18 cellular contexts compared by ENCODE assay signal in genomic region chr18:682833-683232, GRCh38. TPM values are rescaled to one million over a fixed set of nuclear protein-coding genes. Genes with fewer than 3 reads are reported as not detected.
DNase-seq lines count a peak whose midpoint lies in the region; ATAC-seq and TF ChIP-seq lines count a peak whose summit lies in the region.
"Had no signal": no experiment of that assay in that cellular context is flagged by ENCODE, and none has a peak within 500 bp of the region (broad histone marks: within the 10 kb centered on the region; RNA-seq: fewer than 3 reads in every experiment).

No MANE protein-coding gene starts in this region.

- no peak for TF ChIP-seq POLR2A in right lobe of liver (IDR thresholded peaks at IDR 0.05)
- no peak for TF ChIP-seq POLR2A in adrenal gland (IDR thresholded peaks at IDR 0.05)

- H3K36me3 Mint-ChIP-seq in T-helper 2 cell treated with Interferon-gamma antibody and Interleukin-4, amounts not matched to agents 5 μg/mL and 100 μg/mL, for 36 hours (ENCODE audit: low read depth), result peaks cover 52% of the 10 kb centered on the region
- H3K36me3 Mint-ChIP-seq in activated naive CD8-positive, alpha-beta T cell treated with anti-CD3 and anti-CD28 coated beads for 36 hours, result peaks cover 40% of the 10 kb centered on the region
- H3K36me3 Mint-ChIP-seq in activated naive CD8-positive, alpha-beta T cell treated with anti-CD3 and anti-CD28 coated beads, Interleukin-2, amount 50 U/mL, for 24 hours (ENCODE audit: low read depth), result peaks cover 62% of the 10 kb centered on the region
- peaks cover 57% of the 10 kb centered on the region for H3K36me3 Mint-ChIP-seq in activated T-helper 1 cell treated with anti-CD3 and anti-CD28 coated beads, Interleukin-12 subunit alpha, Interleukin-12 subunit beta, Interleukin-2, Interleukin-4 antibody, amounts not matched to agents 30 ng/mL and 10 ng/mL and 1 ng/mL, durations not matched to agents 14 hours and 24 hours and 36 hours (ENCODE audit: low read depth)

- no peaks in the 10 kb centered on the region for H3K27me3 ChIP-seq in right lobe of liver
- H3K27me3 ChIP-seq in adrenal gland, result no peaks in the 10 kb centered on the region
- H3K27me3 ChIP-seq: BE2C had no signal

- TF ChIP-seq CTCF in right lobe of liver (IDR thresholded peaks at IDR 0.05) (no peak), adrenal gland (IDR thresholded peaks at IDR 0.05) (no peak)

- peaks cover 0 to 27% (median 12%) of the 10 kb centered on the region in 4 donors for H3K36me3 ChIP-seq in right lobe of liver
- H3K36me3 ChIP-seq in adrenal gland (replicated peaks in 1 of 2), result peaks cover 0 to 23% of the 10 kb centered on the region in 2 donors
- H3K36me3 ChIP-seq: BE2C had no signal

- peak overlapping the region; percentile 94 for H3K27ac Mint-ChIP-seq in T-helper 2 cell treated with Interferon-gamma antibody and Interleukin-4, amounts not matched to agents 5 μg/mL and 100 μg/mL, for 36 hours
- peak overlapping the region; percentile 86 for H3K27ac Mint-ChIP-seq in activated naive CD8-positive, alpha-beta T cell treated with anti-CD3 and anti-CD28 coated beads for 36 hours
- H3K27ac Mint-ChIP-seq in activated naive CD8-positive, alpha-beta T cell treated with anti-CD3 and anti-CD28 coated beads, Interleukin-2, amount 50 U/mL, for 24 hours, result no peak overlapping the region
- peak overlapping the region; percentile 44 for H3K27ac Mint-ChIP-seq in activated T-helper 1 cell treated with anti-CD3 and anti-CD28 coated beads, Interleukin-12 subunit alpha, Interleukin-12 subunit beta, Interleukin-2, Interleukin-4 antibody, amounts not matched to agents 30 ng/mL and 10 ng/mL and 1 ng/mL, durations not matched to agents 14 hours and 24 hours and 36 hours

- no peaks in the 10 kb centered on the region for H3K9me3 Mint-ChIP-seq in T-helper 2 cell treated with Interferon-gamma antibody and Interleukin-4, amounts not matched to agents 5 μg/mL and 100 μg/mL, for 36 hours
- no peaks in the 10 kb centered on the region for H3K9me3 Mint-ChIP-seq in activated naive CD8-positive, alpha-beta T cell treated with anti-CD3 and anti-CD28 coated beads for 36 hours
- no peaks in the 10 kb centered on the region for H3K9me3 Mint-ChIP-seq in activated naive CD8-positive, alpha-beta T cell treated with anti-CD3 and anti-CD28 coated beads, Interleukin-2, amount 50 U/mL, for 24 hours
- H3K9me3 Mint-ChIP-seq in activated T-helper 1 cell treated with anti-CD3 and anti-CD28 coated beads, Interleukin-12 subunit alpha, Interleukin-12 subunit beta, Interleukin-2, Interleukin-4 antibody, amounts not matched to agents 30 ng/mL and 10 ng/mL and 1 ng/mL, durations not matched to agents 14 hours and 24 hours and 36 hours, result no peaks in the 10 kb centered on the region
- H3K9me3 Mint-ChIP-seq: CD4-positive, alpha-beta T cell had no signal

- peaks cover 0 to 18% (median 6%) of the 10 kb centered on the region in 4 donors for H3K4me1 ChIP-seq in right lobe of liver
- no peaks in the 10 kb centered on the region for H3K4me1 ChIP-seq in adrenal gland (replicated peaks in 1 of 2)
- H3K4me1 ChIP-seq: BE2C had no signal

- no peaks in the 10 kb centered on the region for H3K27me3 Mint-ChIP-seq in T-helper 2 cell treated with Interferon-gamma antibody and Interleukin-4, amounts not matched to agents 5 μg/mL and 100 μg/mL, for 36 hours (ENCODE audit: low read depth)
- no peaks in the 10 kb centered on the region for H3K27me3 Mint-ChIP-seq in activated naive CD8-positive, alpha-beta T cell treated with anti-CD3 and anti-CD28 coated beads for 36 hours
- no peaks in the 10 kb centered on the region for H3K27me3 Mint-ChIP-seq in activated naive CD8-positive, alpha-beta T cell treated with anti-CD3 and anti-CD28 coated beads, Interleukin-2, amount 50 U/mL, for 24 hours
- no peaks in the 10 kb centered on the region for H3K27me3 Mint-ChIP-seq in activated T-helper 1 cell treated with anti-CD3 and anti-CD28 coated beads, Interleukin-12 subunit alpha, Interleukin-12 subunit beta, Interleukin-2, Interleukin-4 antibody, amounts not matched to agents 30 ng/mL and 10 ng/mL and 1 ng/mL, durations not matched to agents 14 hours and 24 hours and 36 hours (ENCODE audit: insufficient read depth)
- H3K27me3 Mint-ChIP-seq: CD4-positive, alpha-beta T cell had no signal

- no peak overlapping the region for H3K4me3 ChIP-seq in right lobe of liver
- no peak overlapping the region for H3K4me3 ChIP-seq in adrenal gland

- DNase-seq in T-helper 2 cell treated with Interferon-gamma antibody and Interleukin-4, amounts not matched to agents 5 μg/mL and 100 μg/mL, for 36 hours (ENCODE audit: low spot score), result no peak
- DNase-seq in T-helper 2 cell (no peak), right lobe of liver (no peak), adrenal gland (no peak)
- no peak for DNase-seq in activated naive CD8-positive, alpha-beta T cell treated with anti-CD3 and anti-CD28 coated beads for 36 hours
- DNase-seq in activated naive CD8-positive, alpha-beta T cell treated with anti-CD3 and anti-CD28 coated beads, Interleukin-2, amount 50 U/mL, for 24 hours, result no peak
- DNase-seq in activated T-helper 1 cell treated with anti-CD3 and anti-CD28 coated beads, Interleukin-12 subunit alpha, Interleukin-12 subunit beta, Interleukin-2, Interleukin-4 antibody, amounts not matched to agents 30 ng/mL and 10 ng/mL and 1 ng/mL, durations not matched to agents 14 hours and 24 hours and 36 hours (ENCODE audit: low spot score), result no peak
- DNase-seq: 8988T; BE2C; Calu3; CD4-positive, alpha-beta T cell; DMS53; H7; NCI-H1048; NCI-H146; NCI-H748 treated with DMSO at 0.1 percent for 48 hours; RPMI8226 had no signal

- intact Hi-C loops in activated T-helper 1 cell treated with anti-CD3 and anti-CD28 coated beads, Interleukin-12 subunit alpha, Interleukin-12 subunit beta, Interleukin-2, Interleukin-4 antibody, amounts not matched to agents 30 ng/mL and 10 ng/mL and 1 ng/mL, durations not matched to agents 14 hours and 24 hours and 36 hours (cut with micrococcal nuclease), result loop anchor here (1.0 to 2.0 kb wide), 4 partner anchors 20 to 128 kb away; partner anchors contain the start of gene ENOSF1
- intact Hi-C loops in right lobe of liver (cut with DNase I) (no loop called here), adrenal gland (cut with DNase I) (no loop called here)

- ATAC-seq in activated naive CD8-positive, alpha-beta T cell treated with anti-CD3 and anti-CD28 coated beads, Interleukin-2, amount 50 U/mL, for 24 hours, result no peak
- ATAC-seq in right lobe of liver (peak; percentile 28 to 65 (median 54)), GM18867 (IDR thresholded peaks at IDR 0.05; ENCODE audit: unreplicated experiment) (no peak)

- peaks cover 25% of the 10 kb centered on the region for H3K4me1 Mint-ChIP-seq in T-helper 2 cell treated with Interferon-gamma antibody and Interleukin-4, amounts not matched to agents 5 μg/mL and 100 μg/mL, for 36 hours (ENCODE audit: low read depth)
- peaks cover 19% of the 10 kb centered on the region for H3K4me1 Mint-ChIP-seq in activated naive CD8-positive, alpha-beta T cell treated with anti-CD3 and anti-CD28 coated beads for 36 hours
- peaks cover 15% of the 10 kb centered on the region for H3K4me1 Mint-ChIP-seq in activated naive CD8-positive, alpha-beta T cell treated with anti-CD3 and anti-CD28 coated beads, Interleukin-2, amount 50 U/mL, for 24 hours
- peaks cover 25% of the 10 kb centered on the region for H3K4me1 Mint-ChIP-seq in activated T-helper 1 cell treated with anti-CD3 and anti-CD28 coated beads, Interleukin-12 subunit alpha, Interleukin-12 subunit beta, Interleukin-2, Interleukin-4 antibody, amounts not matched to agents 30 ng/mL and 10 ng/mL and 1 ng/mL, durations not matched to agents 14 hours and 24 hours and 36 hours (ENCODE audit: low read depth)

- H3K27ac ChIP-seq in right lobe of liver (peak overlapping the region in 2 of 3 donors; percentile 9 to 47), adrenal gland (no peak overlapping the region)

- H3K9me3 ChIP-seq in right lobe of liver (no peaks in the 10 kb centered on the region), adrenal gland (replicated peaks in 1 of 3) (no peaks in the 10 kb centered on the region)
- H3K9me3 ChIP-seq: BE2C had no signal

- H3K4me3 Mint-ChIP-seq in T-helper 2 cell treated with Interferon-gamma antibody and Interleukin-4, amounts not matched to agents 5 μg/mL and 100 μg/mL, for 36 hours, result no peak overlapping the region
- no peak overlapping the region for H3K4me3 Mint-ChIP-seq in activated naive CD8-positive, alpha-beta T cell treated with anti-CD3 and anti-CD28 coated beads for 36 hours
- no peak overlapping the region for H3K4me3 Mint-ChIP-seq in activated naive CD8-positive, alpha-beta T cell treated with anti-CD3 and anti-CD28 coated beads, Interleukin-2, amount 50 U/mL, for 24 hours
- H3K4me3 Mint-ChIP-seq in activated T-helper 1 cell treated with anti-CD3 and anti-CD28 coated beads, Interleukin-12 subunit alpha, Interleukin-12 subunit beta, Interleukin-2, Interleukin-4 antibody, amounts not matched to agents 30 ng/mL and 10 ng/mL and 1 ng/mL, durations not matched to agents 14 hours and 24 hours and 36 hours, result no peak overlapping the region

RNA-seq across cellular contexts. Expression of gene TYMS, which starts 25.4 kb away (rescaled TPM):
- total RNA-seq in activated naive CD8-positive, alpha-beta T cell treated with anti-CD3 and anti-CD28 coated beads for 36 hours, result 100 to 1,000 TPM; 364 to 369 TPM
- total RNA-seq in activated T-helper 1 cell treated with anti-CD3 and anti-CD28 coated beads, Interleukin-12 subunit alpha, Interleukin-12 subunit beta, Interleukin-2, Interleukin-4 antibody, amounts not matched to agents 30 ng/mL and 10 ng/mL and 1 ng/mL, durations not matched to agents 14 hours and 24 hours and 36 hours, result 246 and 257 TPM in 2 replicates
- total RNA-seq in right lobe of liver, result 10 to 100 TPM in 1 of 6 experiments, 1 to 10 TPM in 5; 1.1 to 14.9 (median 4.2) TPM
- 1 to 10 TPM in 7 of 8 donors, not detected in 1; 2.9 to 5.8 (median 3.8) TPM for total RNA-seq in adrenal gland
- polyA plus RNA-seq in adrenal gland, result 1 to 10 TPM in 2 of 3 donors, under 1 TPM in 1; 0.32 to 7.1 (median 1.1) TPM

RNA-seq across cellular contexts. Expression of gene ENOSF1, which starts 29.6 kb away (rescaled TPM):
- 10 to 100 TPM; 61.7 to 75.2 TPM for total RNA-seq in activated naive CD8-positive, alpha-beta T cell treated with anti-CD3 and anti-CD28 coated beads for 36 hours
- 84.4 and 96.1 TPM in 2 replicates for total RNA-seq in activated T-helper 1 cell treated with anti-CD3 and anti-CD28 coated beads, Interleukin-12 subunit alpha, Interleukin-12 subunit beta, Interleukin-2, Interleukin-4 antibody, amounts not matched to agents 30 ng/mL and 10 ng/mL and 1 ng/mL, durations not matched to agents 14 hours and 24 hours and 36 hours
- total RNA-seq in right lobe of liver, result 10 to 100 TPM; 36.7 to 71.9 (median 58.5) TPM
- 100 to 1,000 TPM in 3 of 8 donors, 10 to 100 TPM in 5; 50.8 to 137 (median 80.8) TPM for total RNA-seq in adrenal gland
- 100 to 1,000 TPM in 2 of 3 donors, 10 to 100 TPM in 1; 67.1 to 196 (median 195) TPM for polyA plus RNA-seq in adrenal gland

Comparison
In these comparisons a context has a peak if more than half of its experiments do, and no peak if none do; other contexts are left out.
1. ATAC-seq: peak in right lobe of liver (4 of 4); none in activated naive CD8-positive, alpha-beta T cell treated with anti-CD3 and anti-CD28 coated beads, Interleukin-2, amount 50 U/mL, for 24 hours (single experiment) and GM18867 (single experiment).
2. H3K27ac ChIP-seq: peak in right lobe of liver (2 of 3); none in adrenal gland (0 of 5).
3. RNA of gene TYMS, which starts 25.4 kb away (total RNA-seq): 364 to 369 TPM in activated naive CD8-positive, alpha-beta T cell treated with anti-CD3 and anti-CD28 coated beads for 36 hours and 246 to 257 TPM in activated T-helper 1 cell treated with anti-CD3 and anti-CD28 coated beads, Interleukin-12 subunit alpha, Interleukin-12 subunit beta, Interleukin-2, Interleukin-4 antibody, amounts not matched to agents 30 ng/mL and 10 ng/mL and 1 ng/mL, durations not matched to agents 14 hours and 24 hours and 36 hours; 1.1 to 14.9 TPM in right lobe of liver and 2.9 to 5.8 TPM in adrenal gland; every median in the first group is over 10 times any median in the second.